12 cellular contexts compared by ENCODE assay signal in genomic region chr19:14237011-14237941, GRCh38.
"Had no signal": no experiment of that assay in that cellular context is flagged by ENCODE, and none has a peak within 500 bp of the region (broad histone marks: within the 10 kb centered on the region; RNA-seq: fewer than 3 reads in every experiment).

No MANE protein-coding gene starts in this region.

- H3K36me3 Mint-ChIP-seq: activated naive CD8-positive, alpha-beta T cell; memory B cell had no signal

- ATAC-seq: stimulated activated naive CD8-positive, alpha-beta T cell treated with anti-CD3 and anti-CD28 coated beads, Interleukin-15, Interleukin-2, amounts not matched to agents 100 U/mL and 50 U/mL, for 24 hours had no signal

- H3K27ac Mint-ChIP-seq: activated naive CD8-positive, alpha-beta T cell; activated T-helper 1 cell treated with anti-CD3 and anti-CD28 coated beads, Interleukin-12 subunit alpha, Interleukin-12 subunit beta, Interleukin-2, Interleukin-4 antibody, amounts not matched to agents 30 ng/mL and 10 ng/mL and 1 ng/mL, durations not matched to agents 14 hours and 24 hours and 36 hours; endodermal cell; memory B cell had no signal

- DNase-seq: activated CD4-positive, alpha-beta T cell treated with anti-CD3 and anti-CD28 coated beads, Interleukin-2, amount 50 U/mL, for 4 hours; activated T-cell treated with anti-CD3 and anti-CD28 coated beads for 4 hours; dorsolateral prefrontal cortex; endodermal cell; foreskin fibroblast; stimulated activated CD4-positive, alpha-beta T cell treated with anti-CD3 and anti-CD28 coated beads, Interleukin-2, amount 100 ng/mL, for 24 hours; stimulated activated naive CD8-positive, alpha-beta T cell treated with anti-CD3 and anti-CD28 coated beads, Interleukin-15, Interleukin-2, amounts not matched to agents 100 U/mL and 50 U/mL, for 24 hours; substantia nigra; tibial artery had no signal

- H3K9me3 Mint-ChIP-seq: memory B cell had no signal

- H3K4me3 Mint-ChIP-seq: activated naive CD8-positive, alpha-beta T cell; activated T-helper 1 cell treated with anti-CD3 and anti-CD28 coated beads, Interleukin-12 subunit alpha, Interleukin-12 subunit beta, Interleukin-2, Interleukin-4 antibody, amounts not matched to agents 30 ng/mL and 10 ng/mL and 1 ng/mL, durations not matched to agents 14 hours and 24 hours and 36 hours; endodermal cell; memory B cell had no signal

- H3K27me3 Mint-ChIP-seq: activated naive CD8-positive, alpha-beta T cell had no signal

- H3K4me1 Mint-ChIP-seq: endodermal cell had no signal
